Comparison of ENCODE assay signal across 14 cellular contexts in the genomic region with DNA sequence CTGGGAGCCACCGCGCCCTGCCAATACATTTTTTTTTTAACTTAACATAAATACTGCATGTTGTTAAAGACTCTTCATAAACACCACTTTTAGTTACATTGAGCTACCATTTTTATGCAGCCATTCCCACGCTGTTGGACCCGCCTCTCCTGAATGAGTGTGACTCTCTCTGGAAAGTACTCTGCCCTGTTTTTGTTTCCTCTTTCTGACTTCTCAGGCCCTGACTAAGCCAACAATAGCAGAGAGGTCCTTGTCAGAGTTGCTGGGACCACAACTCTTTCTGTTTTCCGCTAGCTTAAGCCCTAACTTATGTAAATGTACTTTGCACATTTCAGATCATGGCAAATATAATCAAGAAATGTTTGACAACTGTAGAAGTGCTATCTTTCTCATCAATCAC. TPM values are rescaled to one million over a fixed set of nuclear protein-coding genes. Genes with fewer than 3 reads are reported as not detected.
"Had no signal": no experiment of that assay in that cellular context is flagged by ENCODE, and none has a peak within 500 bp of the region (broad histone marks: within the 10 kb centered on the region; RNA-seq: fewer than 3 reads in every experiment).

No MANE protein-coding gene starts in this region.

- H3K27ac ChIP-seq: parathyroid adenoma, right atrium auricular region had no signal

- DNase-seq: activated CD4-positive, alpha-beta T cell treated with anti-CD3 and anti-CD28 coated beads for 1 hour; activated naive CD4-positive, alpha-beta T cell treated with anti-CD3 and anti-CD28 coated beads for 36 hours; amniotic stem cell; hippocampal formation; left ventricle myocardium superior; mesendoderm; small intestine; trophoblast cell had no signal

- H3K79me2 ChIP-seq: parathyroid adenoma had no signal

- H3K36me3 Mint-ChIP-seq: brain had no signal

- H3K36me3 ChIP-seq: right atrium auricular region had no signal

- H3K27me3 ChIP-seq: right atrium auricular region had no signal

- H3K27me3 Mint-ChIP-seq: activated T-helper 17 cell treated with anti-CD3 and anti-CD28 coated beads, Interleukin-2, amount 50 U/mL, for 72 hours had no signal

- H3K4me1 Mint-ChIP-seq: brain had no signal

- H3K9ac ChIP-seq: parathyroid adenoma had no signal

- H3K4me3 Mint-ChIP-seq: activated naive CD4-positive, alpha-beta T cell treated with anti-CD3 and anti-CD28 coated beads for 36 hours; activated T-helper 17 cell treated with anti-CD3 and anti-CD28 coated beads, Interleukin-2, amount 50 U/mL, for 72 hours; brain had no signal

- H3K4me3 ChIP-seq: right atrium auricular region had no signal

- H3K9me3 Mint-ChIP-seq: activated T-helper 17 cell treated with anti-CD3 and anti-CD28 coated beads, Interleukin-2, amount 50 U/mL, for 72 hours; brain had no signal

- ATAC-seq: activated T-helper 17 cell treated with anti-CD3 and anti-CD28 coated beads, Interleukin-2, amount 50 U/mL, for 72 hours; esophagus mucosa; left ventricle myocardium superior had no signal

- H3K4me1 ChIP-seq: parathyroid adenoma, right atrium auricular region had no signal

- FAIRE-seq: small intestine had no signal

- H2AFZ ChIP-seq: parathyroid adenoma had no signal

- H3K27ac Mint-ChIP-seq: activated naive CD4-positive, alpha-beta T cell treated with anti-CD3 and anti-CD28 coated beads for 36 hours; activated T-helper 17 cell treated with anti-CD3 and anti-CD28 coated beads, Interleukin-2, amount 50 U/mL, for 72 hours; brain had no signal

- H3K9me3 ChIP-seq: right atrium auricular region had no signal

RNA-seq across cellular contexts. Expression of a gene that starts 35.3 kb away (rescaled TPM):
- total RNA-seq: kidney epithelial cell had no signal
